15 cellular contexts compared by ENCODE assay signal in the genomic region with DNA sequence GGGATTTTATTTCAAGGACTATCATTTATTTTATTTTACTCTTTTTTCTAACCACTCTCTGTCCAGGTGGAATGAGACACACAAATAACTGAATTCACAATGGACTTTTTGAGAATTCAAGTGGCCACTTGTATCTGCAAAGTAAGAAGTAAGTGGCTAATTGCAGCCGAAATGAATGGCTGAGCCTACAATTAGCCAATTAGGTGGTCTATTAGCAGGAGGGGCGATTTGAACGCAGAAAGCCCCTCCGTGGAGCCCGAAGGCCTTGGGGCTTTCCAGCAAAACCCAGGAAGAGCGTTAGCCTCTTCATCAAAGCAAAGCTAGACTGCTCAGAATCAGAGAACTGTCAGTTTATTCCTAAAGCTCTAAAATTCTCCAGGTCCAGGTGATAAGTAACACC.
DNase-seq lines count a peak whose midpoint lies in the region; ATAC-seq and TF ChIP-seq lines count a peak whose summit lies in the region.
"Had no signal": no experiment of that assay in that cellular context is flagged by ENCODE, and none has a peak within 500 bp of the region (broad histone marks: within the 10 kb centered on the region; RNA-seq: fewer than 3 reads in every experiment).

No MANE protein-coding gene starts in this region.

- peak overlapping the region; percentile 45 for H3K27ac ChIP-seq in subcutaneous abdominal adipose tissue (ENCODE audit: low read depth, low read length)
- no peak overlapping the region for H3K27ac ChIP-seq in WERI-Rb-1
- H3K27ac ChIP-seq: Peyer's patch, SK-N-MC had no signal

- no peak for TF ChIP-seq CTCF in WERI-Rb-1 (IDR thresholded peaks at IDR 0.05; ENCODE audit: low read depth, low read length)

- no peak for ATAC-seq in activated naive CD4-positive, alpha-beta T cell treated with anti-CD3 and anti-CD28 coated beads, Interleukin-2, amount 50 U/mL, for 72 hours
- ATAC-seq: Right ventricle myocardium inferior had no signal

- H3K4me1 ChIP-seq in subcutaneous abdominal adipose tissue (ENCODE audit: control insufficient read depth in 5 of 5, insufficient read depth in 5 of 5, low read length in 5 of 5): peaks cover 0 to 22% (median 16%) of the 10 kb centered on the region in 5 donors
- H3K4me1 ChIP-seq: Peyer's patch had no signal

- H3K36me3 Mint-ChIP-seq in activated naive CD4-positive, alpha-beta T cell treated with anti-CD3 and anti-CD28 coated beads, Interleukin-2, amount 50 U/mL, for 72 hours: no peaks in the 10 kb centered on the region

- H3K27me3 ChIP-seq in subcutaneous abdominal adipose tissue (ENCODE audit: control insufficient read depth in 5 of 5, insufficient read depth in 4 of 5, low read length in 5 of 5): no peaks in the 10 kb centered on the region
- H3K27me3 ChIP-seq in WERI-Rb-1 (ENCODE audit: insufficient read depth, low read depth, severe bottlenecking): no peaks in the 10 kb centered on the region
- H3K27me3 ChIP-seq: BLaER1 treated with 17β-estradiol and CSF1 and Interleukin-3, amounts not matched to agents 10 nM and 100 nM; Peyer's patch had no signal

- H3K9me3 Mint-ChIP-seq in activated naive CD4-positive, alpha-beta T cell treated with anti-CD3 and anti-CD28 coated beads, Interleukin-2, amount 50 U/mL, for 72 hours: no peaks in the 10 kb centered on the region

- peak; percentile 41 for DNase-seq in NCI-H82 (lab: John Stamatoyannopoulos, UW)
- no peak for DNase-seq in NCI-H82 treated with DMSO at 0.1 percent for 48 hours (lab: John Stamatoyannopoulos, UW; ENCODE audit: unreplicated experiment)
- peak; percentile 64 to 78 for DNase-seq in NCI-H187 (lab: John Stamatoyannopoulos, UW)
- DNase-seq in NCI-H748 (lab: John Stamatoyannopoulos, UW; ENCODE audit: unreplicated experiment): peak; percentile 91
- DNase-seq in activated naive CD4-positive, alpha-beta T cell treated with anti-CD3 and anti-CD28 coated beads, Interleukin-2, amount 50 U/mL, for 72 hours (ENCODE audit: low spot score in 2 of 2): no peak
- DNase-seq in WERI-Rb-1: no peak
- no peak for DNase-seq in NCI-H345 treated with DMSO at 0.1 percent for 48 hours (lab: John Stamatoyannopoulos, UW; ENCODE audit: unreplicated experiment)
- DNase-seq: H7, IMR-90, NCI-H526 treated with DMSO at 0.1 percent for 48 hours, Peyer's patch had no signal

- H3K36me3 ChIP-seq in subcutaneous abdominal adipose tissue (ENCODE audit: control insufficient read depth in 5 of 5, insufficient read depth in 5 of 5, low read length in 5 of 5) (peaks cover 0 to 17% (median 15%) of the 10 kb centered on the region in 5 donors), WERI-Rb-1 (no peaks in the 10 kb centered on the region)
- H3K36me3 ChIP-seq: Peyer's patch had no signal

- no peak overlapping the region for H3K9ac ChIP-seq in subcutaneous abdominal adipose tissue (ENCODE audit: low read length in 5 of 5)
- H3K9ac ChIP-seq: BLaER1 treated with 17β-estradiol and CSF1 and Interleukin-3, amounts not matched to agents 10 nM and 100 nM had no signal

- no peaks in the 10 kb centered on the region for H3K9me3 ChIP-seq in subcutaneous abdominal adipose tissue (ENCODE audit: control insufficient read depth in 5 of 5, low read length in 5 of 5)
- H3K9me3 ChIP-seq in WERI-Rb-1 (ENCODE audit: severe bottlenecking): no peaks in the 10 kb centered on the region
- H3K9me3 ChIP-seq: Peyer's patch had no signal

- no peak overlapping the region for H3K27ac Mint-ChIP-seq in activated naive CD4-positive, alpha-beta T cell treated with anti-CD3 and anti-CD28 coated beads, Interleukin-2, amount 50 U/mL, for 72 hours

- H3K4me3 ChIP-seq in subcutaneous abdominal adipose tissue (ENCODE audit: low read depth in 1 of 5, low read length in 5 of 5) (no peak overlapping the region), WERI-Rb-1 (ENCODE audit: low read depth, low read length) (no peak overlapping the region)
- H3K4me3 ChIP-seq: BLaER1 treated with 17β-estradiol and CSF1 and Interleukin-3, amounts not matched to agents 10 nM and 100 nM; Peyer's patch; SK-N-MC had no signal

Comparison
In these comparisons a context has a peak if more than half of its experiments do, and no peak if none do; other contexts are left out.
1. DNase-seq: peak in NCI-H82 (single experiment), NCI-H187 (2 of 2) and NCI-H748 (single experiment); none in NCI-H82 treated with DMSO at 0.1 percent for 48 hours (single experiment), activated naive CD4-positive, alpha-beta T cell treated with anti-CD3 and anti-CD28 coated beads, Interleukin-2, amount 50 U/mL, for 72 hours (0 of 2), WERI-Rb-1 (single experiment) and NCI-H345 treated with DMSO at 0.1 percent for 48 hours (single experiment).